In genomic region chr14:38210587-38211257, GRCh38 we compare ENCODE assay signal across 7 cellular contexts. TPM values are rescaled to one million over a fixed set of nuclear protein-coding genes. Genes with fewer than 3 reads are reported as not detected.
DNase-seq lines count a peak whose midpoint lies in the region; ATAC-seq, FAIRE-seq and TF ChIP-seq lines count a peak whose summit lies in the region.

No MANE protein-coding gene starts in this region.

- peak overlapping the region; percentile 85 for H3K4me2 ChIP-seq in IMR-90 (ENCODE audit: low read depth, low read length)
- H3K4me2 ChIP-seq in H1 (ENCODE audit: insufficient read depth in 1 of 2, low read depth in 2 of 2, low read length in 2 of 2): peak overlapping the region; percentile 76 to 85

- H3K4me1 ChIP-seq in IMR-90 (ENCODE audit: control insufficient read depth, insufficient read depth, low read length): peaks cover 10% of the 10 kb centered on the region; the same call in 1 of the 2 replicates
- peaks cover 3 to 20% (median 12%) of the 10 kb centered on the region in 4 experiments for H3K4me1 ChIP-seq in H1 (replicated peaks in 1 of 4; ENCODE audit: control insufficient read depth in 3 of 4, insufficient read depth in 4 of 4, low read length in 3 of 4)
- peaks cover 17% of the 10 kb centered on the region for H3K4me1 ChIP-seq in lower lobe of right lung
- H3K4me1 ChIP-seq in thoracic aorta (ENCODE audit: control insufficient read depth in 1 of 2, low read depth in 2 of 2): peaks cover 4 to 34% of the 10 kb centered on the region in 2 donors
- no peaks in the 10 kb centered on the region for H3K4me1 ChIP-seq in adrenal gland (replicated peaks in 1 of 2)

- H3K36me3 ChIP-seq in IMR-90 (ENCODE audit: control insufficient read depth, insufficient read depth, low read length) (no peaks in the 10 kb centered on the region), H1 (ENCODE audit: control insufficient read depth in 2 of 4, insufficient read depth in 4 of 4, low read length in 3 of 4) (peaks cover 0 to 5% (median 0%) of the 10 kb centered on the region in 4 experiments; a peak in 1 of 8 replicates), lower lobe of right lung (no peaks in the 10 kb centered on the region), thoracic aorta (no peaks in the 10 kb centered on the region), adrenal gland (replicated peaks in 1 of 2) (no peaks in the 10 kb centered on the region)

- CTCF ChIA-PET in IMR-90 (lab: Yijun Ruan, JAX): interaction anchor here (0.5 to 1.0 kb wide), 2 partner anchors 72 to 219 kb away, joined by 4 read pairs; no protein-coding TSS in a partner anchor
- CTCF ChIA-PET in H1 (lab: Charles Lee; ENCODE audit: partially characterized antibody): interaction anchor here (0.6 to 2.6 kb wide), 8 partner anchors 10 to 1281 kb away, joined by 3 to 8 read pairs (median 3); no protein-coding TSS in a partner anchor
- CTCF ChIA-PET in GM10248 (lab: Yijun Ruan, JAX): no interaction called here

- H3K9ac ChIP-seq in IMR-90 (ENCODE audit: low read depth, low read length): peak overlapping the region; percentile 56
- no peak overlapping the region for H3K9ac ChIP-seq in H1 (replicated peaks in 1 of 4; ENCODE audit: extremely low read depth in 1 of 4, low read depth in 3 of 4, low read length in 3 of 4)

- H2BK5ac ChIP-seq in IMR-90 (ENCODE audit: low read depth, low read length, poor library complexity, severe bottlenecking) (peak overlapping the region; percentile 38), H1 (ENCODE audit: low read depth, low read length) (no peak overlapping the region)

- TF ChIP-seq RAD21 in IMR-90 (IDR thresholded peaks at IDR 0.05; ENCODE audit: low read length) (peak; percentile 42), H1 (IDR thresholded peaks at IDR 0.05 in 1 of 2, conservative IDR thresholded peaks at IDR 0.05 in 1 of 2; ENCODE audit: low read depth in 2 of 2, low read length in 2 of 2) (peak in 1 of 2 experiments; percentile 10; a peak in 1 of 4 replicates)

- H4K5ac ChIP-seq in IMR-90 (ENCODE audit: low read depth, low read length): peak overlapping the region; percentile 28; the same call in 1 of the 2 replicates
- no peak overlapping the region for H4K5ac ChIP-seq in H1 (ENCODE audit: insufficient read length, low read depth, low read length)

- no TSS peak for BruUV-seq in IMR-90 (replicated peaks; lab: Mats Ljungman, UMichigan)

- no peak overlapping the region for H2BK12ac ChIP-seq in H1 (ENCODE audit: low read depth, low read length)

- no peak overlapping the region; the same call in 1 of the 2 replicates for H3K56ac ChIP-seq in IMR-90 (ENCODE audit: extremely low read depth, insufficient read depth, low read length)
- H3K56ac ChIP-seq in H1 (replicated peaks; ENCODE audit: insufficient read length, low read depth, low read length): no peak overlapping the region

- H3K4ac ChIP-seq in IMR-90 (ENCODE audit: low read depth, low read length): peak overlapping the region; percentile 74
- H3K4ac ChIP-seq in H1 (replicated peaks; ENCODE audit: insufficient read length, low read depth, low read length): no peak overlapping the region

- H4K91ac ChIP-seq in IMR-90 (ENCODE audit: insufficient read depth, low read depth, low read length) (peak overlapping the region; percentile 75; the same call in 1 of the 2 replicates), H1 (replicated peaks; ENCODE audit: insufficient read length, low read length) (no peak overlapping the region)

- peaks cover 2% of the 10 kb centered on the region; the same call in 1 of the 2 replicates for H3K9me3 ChIP-seq in IMR-90 (ENCODE audit: control insufficient read depth, insufficient read depth, low read length)
- peaks cover 4 to 10% of the 10 kb centered on the region in 2 experiments; a peak in 2 of 4 replicates for H3K9me3 ChIP-seq in H1 (ENCODE audit: insufficient read depth in 2 of 2, low read depth in 1 of 2, low read length in 1 of 2)
- peaks cover 3% of the 10 kb centered on the region for H3K9me3 ChIP-seq in lower lobe of right lung
- peaks cover 4% of the 10 kb centered on the region for H3K9me3 ChIP-seq in thoracic aorta
- H3K9me3 ChIP-seq in adrenal gland (replicated peaks in 1 of 3): peaks cover 0 to 4% (median 0%) of the 10 kb centered on the region in 3 donors

- H3K18ac ChIP-seq in IMR-90 (ENCODE audit: low read depth, low read length) (peak overlapping the region; percentile 10; the same call in 1 of the 2 replicates), H1 (ENCODE audit: extremely low read depth, low read length) (no peak overlapping the region)

- H3K23ac ChIP-seq in IMR-90 (ENCODE audit: low read depth, low read length) (peak overlapping the region; percentile 94), H1 (ENCODE audit: insufficient read length) (no peak overlapping the region)

- H3K9me1 ChIP-seq in IMR-90 (ENCODE audit: insufficient read depth, low read length): peaks cover 9% of the 10 kb centered on the region; the same call in 1 of the 2 replicates

- H2AFZ ChIP-seq in IMR-90 (replicated peaks; ENCODE audit: low read length, poor library complexity) (peak overlapping the region; percentile 90), H1 (ENCODE audit: low read length) (no peak overlapping the region)

- peak overlapping the region; percentile 81 for H2AK9ac ChIP-seq in IMR-90 (replicated peaks; ENCODE audit: low read depth, low read length, poor library complexity)

- DNase-seq in IMR-90: peak; percentile 70
- no peak for DNase-seq in H1 (ENCODE audit: low read depth in 1 of 2, low spot score in 2 of 2)
- no peak for DNase-seq in lower lobe of right lung
- no peak for DNase-seq in thoracic aorta (ENCODE audit: low spot score)
- DNase-seq in adrenal gland: no peak
- no peak for DNase-seq in GM10248 (ENCODE audit: extremely low spot score)

- H3K79me1 ChIP-seq in IMR-90 (ENCODE audit: low read depth in 1 of 2, low read length in 2 of 2) (peaks cover 0 to 20% of the 10 kb centered on the region in 2 experiments; a peak in 2 of 4 replicates), H1 (ENCODE audit: low read depth, low read length) (no peaks in the 10 kb centered on the region)

- no peak overlapping the region for H2AK5ac ChIP-seq in IMR-90 (ENCODE audit: low read depth, low read length)
- H2AK5ac ChIP-seq in H1 (ENCODE audit: low read depth, low read length): no peak overlapping the region

- no peaks in the 10 kb centered on the region for H3K27me3 ChIP-seq in IMR-90 (ENCODE audit: control insufficient read depth, insufficient read depth, low read length)
- peaks cover 55 to 86% (median 75%) of the 10 kb centered on the region in 4 experiments for H3K27me3 ChIP-seq in H1 (replicated peaks in 1 of 4; ENCODE audit: control insufficient read depth in 3 of 4, extremely low read depth in 1 of 4, insufficient read depth in 3 of 4, low read length in 3 of 4)
- H3K27me3 ChIP-seq in lower lobe of right lung (ENCODE audit: low read depth): peaks cover 43% of the 10 kb centered on the region
- H3K27me3 ChIP-seq in thoracic aorta (replicated peaks; ENCODE audit: insufficient read depth): no peaks in the 10 kb centered on the region
- peaks cover 47% of the 10 kb centered on the region for H3K27me3 ChIP-seq in adrenal gland

- TF ChIP-seq EP300 in H1 (IDR thresholded peaks at IDR 0.05; ENCODE audit: borderline replicate concordance in 1 of 2, low read depth in 2 of 2, low read length in 2 of 2): no peak

- TF ChIP-seq POLR2A in IMR-90 (IDR thresholded peaks at IDR 0.05; ENCODE audit: low read depth, low read length) (no peak), H1 (IDR thresholded peaks at IDR 0.05; ENCODE audit: control extremely low read depth in 1 of 2, low read depth in 2 of 2, low read length in 2 of 2) (no peak), adrenal gland (IDR thresholded peaks at IDR 0.05) (no peak)

- H3K4me3 ChIP-seq in IMR-90 (ENCODE audit: insufficient read depth, low read depth, low read length) (peak overlapping the region; percentile 61), H1 (ENCODE audit: extremely low read depth in 1 of 4, insufficient read depth in 2 of 4, low read depth in 3 of 4, low read length in 4 of 4) (peak overlapping the region in 3 of 4 experiments; percentile 15 to 56 (median 19); a peak in 5 of 8 replicates), lower lobe of right lung (peak overlapping the region; percentile 52), thoracic aorta (peak overlapping the region; percentile 71), adrenal gland (peak overlapping the region in 1 of 4 donors; percentile 31)

- H3K79me2 ChIP-seq in H1 (ENCODE audit: control insufficient read depth in 1 of 2, insufficient read depth in 2 of 2, low read length in 2 of 2): no peaks in the 10 kb centered on the region

- H3K23me2 ChIP-seq in H1 (ENCODE audit: low read depth, low read length): peaks cover 12% of the 10 kb centered on the region

- 2% methylated on average over 18 of the region's 33 CpGs; no CpG with 5 or more reads in 1 of the 2 experiments for WGBS in IMR-90 (ENCODE audit: extremely low coverage in 2 of 2, insufficient read length in 1 of 2), 2 experiments
- WGBS in H1 (ENCODE audit: extremely low coverage in 1 of 2, insufficient coverage in 1 of 2, insufficient read length in 1 of 2, insufficient replicate concordance in 2 of 2, low coverage in 1 of 2, low lambda C conversion rate in 2 of 2, missing lambda C conversion rate in 1 of 2), 2 experiments: 24% methylated on average over 31 of the region's 33 CpGs; no CpG with 5 or more reads in 1 of the 2 experiments
- WGBS in adrenal gland, 4 donors: 1 to 3% (median 3%) methylated on average over 25 to 33 of the region's 33 CpGs

- no peaks in the 10 kb centered on the region for H4K20me1 ChIP-seq in IMR-90 (ENCODE audit: insufficient read depth, low read length)
- peaks cover 5 to 10% of the 10 kb centered on the region in 2 experiments for H4K20me1 ChIP-seq in H1 (replicated peaks in 1 of 2; ENCODE audit: control insufficient read depth in 1 of 2, insufficient read depth in 2 of 2, low read length in 2 of 2)

- peak; percentile 58 for ATAC-seq in IMR-90 (ENCODE audit: low read depth)
- peak; percentile 34 to 52 for ATAC-seq in lower lobe of right lung
- ATAC-seq in thoracic aorta (ENCODE audit: insufficient number of reproducible peaks, low FRiP score, low read depth): no peak
- ATAC-seq in GM21737 (IDR thresholded peaks at IDR 0.05; ENCODE audit: unreplicated experiment): no peak

- POLR2A ChIA-PET in IMR-90 (lab: Charles Lee; ENCODE audit: unreplicated experiment) (interaction anchor here (0.6 to 0.7 kb wide), 2 partner anchors 431 to 656 kb away, joined by 4 to 8 read pairs; no protein-coding TSS in a partner anchor), H1 (lab: Charles Lee; ENCODE audit: partially characterized antibody) (interaction anchor here (1.0 to 8.9 kb wide), 9 partner anchors 9 to 389 kb away, joined by 3 to 70 read pairs (median 5); partner anchors contain the start of gene CLEC14A), GM10248 (lab: Yijun Ruan, JAX) (no interaction called here)

- H3K27ac ChIP-seq in IMR-90 (ENCODE audit: insufficient read depth, low read length): no peak overlapping the region; the same call in 1 of the 2 replicates
- H3K27ac ChIP-seq in H1 (ENCODE audit: low read depth, low read length): no peak overlapping the region
- peak overlapping the region; percentile 31 for H3K27ac ChIP-seq in lower lobe of right lung
- no peak overlapping the region for H3K27ac ChIP-seq in thoracic aorta
- no peak overlapping the region for H3K27ac ChIP-seq in adrenal gland

- H2BK20ac ChIP-seq in IMR-90 (ENCODE audit: low read depth, low read length) (peak overlapping the region; percentile 60), H1 (ENCODE audit: low read length) (no peak overlapping the region)

- intact Hi-C loops in IMR-90 (cut with micrococcal nuclease): loop anchor here (1.0 to 5.0 kb wide), 4 partner anchors 80 to 657 kb away; no protein-coding TSS in a partner anchor
- intact Hi-C loops in lower lobe of right lung (cut with DNase I): no loop called here
- intact Hi-C loops in adrenal gland (cut with DNase I): no loop called here

- FAIRE-seq in H1 (lab: Jason Lieb, UNC): no peak

- dilution Hi-C loops in IMR-90 (cut with HindIII; ENCODE audit: low sequenced_read_pairs, unreplicated experiment): no loop called here

- peak overlapping the region; percentile 58; the same call in 2 of the 3 replicates for H2BK15ac ChIP-seq in IMR-90 (ENCODE audit: low read depth, low read length)
- no peak overlapping the region for H2BK15ac ChIP-seq in H1 (ENCODE audit: low read length)

- peak overlapping the region; percentile 56 to 63; a peak in 3 of 4 replicates for H4K8ac ChIP-seq in IMR-90 (ENCODE audit: low read depth in 2 of 2, low read length in 2 of 2)
- no peak overlapping the region for H4K8ac ChIP-seq in H1 (ENCODE audit: extremely low read depth, insufficient read depth, low read length)

- in situ Hi-C loops in IMR-90 (cut with MboI; ENCODE audit: low sequenced_read_pairs): no loop called here

- H3K14ac ChIP-seq in IMR-90 (replicated peaks; ENCODE audit: low read depth, low read length): peak overlapping the region; percentile 92; the same call in 1 of the 2 replicates
- H3K14ac ChIP-seq in H1 (ENCODE audit: insufficient read length): no peak overlapping the region

- H2BK120ac ChIP-seq in IMR-90 (ENCODE audit: low read depth, low read length) (peak overlapping the region; percentile 74), H1 (replicated peaks; ENCODE audit: low read depth, low read length) (no peak overlapping the region)

- peak; percentile 49 for TF ChIP-seq CTCF in IMR-90 (conservative IDR thresholded peaks at IDR 0.05; ENCODE audit: low read depth, low read length)
- TF ChIP-seq CTCF in H1 (IDR thresholded peaks at IDR 0.05; ENCODE audit: control extremely low read depth in 1 of 3, insufficient read depth in 1 of 3, low read depth in 1 of 3, low read length in 3 of 3): peak; percentile 15 to 54 (median 26)
- peak; percentile 19 for TF ChIP-seq CTCF in lower lobe of right lung (IDR thresholded peaks at IDR 0.05)
- TF ChIP-seq CTCF in thoracic aorta (IDR thresholded peaks at IDR 0.05): no peak
- TF ChIP-seq CTCF in adrenal gland (IDR thresholded peaks at IDR 0.05): no peak
- TF ChIP-seq CTCF in GM10248 (IDR thresholded peaks at IDR 0.05; ENCODE audit: control extremely low read depth, extremely low read depth, low read depth, missing control alignments): no peak

RNA-seq across cellular contexts. Expression of gene SSTR1, which starts 3.0 kb away (rescaled TPM):
- total RNA-seq in IMR-90 (2012; rRNA removed) (1.1 and 1.4 TPM in 2 replicates), lower lobe of right lung (8.7 TPM), thoracic aorta (under 1 TPM; 0.85 to 0.95 TPM), adrenal gland (under 1 TPM in 6 of 8 donors, not detected in 2; under 0.01 to 0.65 (median 0.36) TPM)
- polyA plus RNA-seq in IMR-90 (2012; rRNA removed) (5.5 and 5.6 TPM in 2 replicates), H1 (2011; rRNA removed) (0.82 and 1.3 TPM in 2 replicates), adrenal gland (under 1 TPM; 0.08 to 0.57 (median 0.11) TPM)
- polyA plus RNA-seq in IMR-90 (2012; cell fraction: cytosol; rRNA removed): 3.2 and 4.9 TPM in 2 replicates
- polyA plus RNA-seq in IMR-90 (2012; cell fraction: nucleus; rRNA removed; ENCODE audit: low replicate concordance): 4.7 and 4.8 TPM in 2 replicates
- total RNA-seq in H1 (2021; fragmentation: NEBNext Ultra II Directional; extraction: Animal tissue kit (Norgen Biotek cat#: 25700)): 0.75 and 0.93 TPM in 2 replicates
- polyA plus RNA-seq in H1 (2011; cell fraction: cytosol; rRNA removed): 0.63 TPM
- 2.7 TPM for polyA plus RNA-seq in H1 (2011; cell fraction: nucleus; rRNA removed)
- polyA plus RNA-seq in H1 (2012, experiment 1 of 2): 0.52 to 0.83 TPM (median 0.59 TPM) in 4 replicates
- 0.24 TPM for polyA plus RNA-seq in H1 (2012, experiment 2 of 2)
- 0.79 TPM for polyA plus RNA-seq in H1 (2013, experiment 1 of 2)
- 0.72 TPM for polyA plus RNA-seq in H1 (2013, experiment 2 of 2)
- 0.85 and 1.4 TPM in 2 replicates for polyA minus RNA-seq in H1 (2011; rRNA and poly(A)+ RNA removed)
- polyA minus RNA-seq in H1 (2011; cell fraction: cytosol; rRNA and poly(A)+ RNA removed): 1.5 TPM
- 2.4 TPM for polyA minus RNA-seq in H1 (2011; cell fraction: nucleus; rRNA and poly(A)+ RNA removed)

RNA-seq across cellular contexts. Expression of gene CLEC14A, which starts 45.2 kb away (rescaled TPM):
- 2.8 and 3.0 TPM in 2 replicates for total RNA-seq in IMR-90 (2012; rRNA removed)
- polyA plus RNA-seq in IMR-90 (2012; rRNA removed): 5.7 and 6.2 TPM in 2 replicates
- polyA plus RNA-seq in IMR-90 (2012; cell fraction: cytosol; rRNA removed): 4.6 and 5.4 TPM in 2 replicates
- 1.4 and 2.9 TPM in 2 replicates for polyA plus RNA-seq in IMR-90 (2012; cell fraction: nucleus; rRNA removed; ENCODE audit: low replicate concordance)
- total RNA-seq in H1 (2021; fragmentation: NEBNext Ultra II Directional; extraction: Animal tissue kit (Norgen Biotek cat#: 25700)): 0.13 TPM in 2 replicates
- 0.09 and 0.17 TPM in 2 replicates for polyA plus RNA-seq in H1 (2011; rRNA removed)
- 0.16 TPM for polyA plus RNA-seq in H1 (2011; cell fraction: cytosol; rRNA removed)
- 0.11 TPM for polyA plus RNA-seq in H1 (2011; cell fraction: nucleus; rRNA removed)
- polyA plus RNA-seq in H1 (2012, experiment 1 of 2): 0.15 to 0.17 TPM in 2 of 4 replicates, not detected in the others
- polyA plus RNA-seq in H1 (2012, experiment 2 of 2): 0.10 TPM
- 0.06 TPM for polyA plus RNA-seq in H1 (2013, experiment 1 of 2)
- polyA plus RNA-seq in H1 (2013, experiment 2 of 2): 0.04 TPM
- not detected in 2 replicates for polyA minus RNA-seq in H1 (2011; rRNA and poly(A)+ RNA removed)
- not detected for polyA minus RNA-seq in H1 (2011; cell fraction: cytosol; rRNA and poly(A)+ RNA removed)
- polyA minus RNA-seq in H1 (2011; cell fraction: nucleus; rRNA and poly(A)+ RNA removed): not detected
- total RNA-seq in lower lobe of right lung: 57.0 TPM
- total RNA-seq in thoracic aorta: 10 to 100 TPM; 22.2 to 31.4 TPM
- 10 to 100 TPM; 11.9 to 26.1 (median 17.9) TPM for total RNA-seq in adrenal gland
- polyA plus RNA-seq in adrenal gland: 10 to 100 TPM in 1 of 3 donors, 1 to 10 TPM in 2; 4.0 to 18.1 (median 8.3) TPM

Comparison
In these comparisons a context has a peak if more than half of its experiments do, and no peak if none do; other contexts are left out.
1. ATAC-seq: peak in IMR-90 (single experiment) and lower lobe of right lung (2 of 2); none in thoracic aorta (single experiment) and GM21737 (single experiment).
2. CTCF ChIP-seq: peak in IMR-90 (single experiment), H1 (3 of 3) and lower lobe of right lung (single experiment); none in thoracic aorta (single experiment), adrenal gland (0 of 6) and GM10248 (single experiment).